9 cellular contexts compared by ENCODE assay signal in the genomic region with DNA sequence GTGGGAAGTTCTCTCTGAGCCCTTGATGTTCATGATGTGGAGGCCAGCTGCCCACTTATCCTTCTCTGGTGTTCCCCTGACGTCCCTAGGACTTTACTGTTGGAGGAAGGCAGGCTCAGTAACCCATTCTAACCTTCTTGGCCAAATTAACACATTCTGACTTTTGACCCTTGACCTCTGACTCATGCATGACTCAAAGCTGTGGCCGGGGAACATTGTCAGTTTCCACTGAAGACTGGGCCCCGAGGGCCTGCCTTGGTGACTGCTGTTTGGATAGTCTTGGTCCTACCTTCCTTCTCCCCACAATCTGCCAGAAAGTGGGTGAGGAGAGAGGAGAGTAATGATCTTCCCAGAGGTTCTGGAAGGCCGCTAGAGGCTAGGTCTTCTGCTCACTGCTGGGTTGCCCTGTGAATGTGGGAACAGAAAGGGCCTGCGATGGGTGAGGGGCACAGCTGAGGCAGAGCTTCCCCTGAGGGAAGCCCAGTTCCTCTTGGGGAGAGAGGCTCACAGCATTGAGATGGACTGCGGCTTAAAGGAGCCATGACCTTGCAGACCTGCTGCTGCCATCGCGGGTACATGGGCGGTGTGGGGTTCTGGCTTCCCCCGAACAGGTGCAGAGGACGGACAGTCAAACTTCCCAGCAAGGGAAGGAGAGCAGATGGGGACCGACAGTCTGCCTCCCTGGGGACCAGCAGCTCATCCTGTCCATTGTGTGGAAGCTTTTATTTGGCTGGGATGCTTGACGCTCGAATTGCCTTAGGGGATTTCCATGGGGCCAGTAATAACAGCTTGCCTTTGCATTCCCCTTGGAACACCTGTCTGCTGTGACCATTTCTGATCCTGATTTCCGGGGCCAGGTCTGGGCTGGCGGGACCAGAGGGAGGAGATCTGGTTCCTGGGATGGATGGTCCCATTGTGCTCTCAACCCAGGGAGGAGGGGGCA. TPM values are rescaled to one million over a fixed set of nuclear protein-coding genes. Genes with fewer than 3 reads are reported as not detected.
DNase-seq lines count a peak whose midpoint lies in the region; ATAC-seq, FAIRE-seq and TF ChIP-seq lines count a peak whose summit lies in the region.
"Had no signal": no experiment of that assay in that cellular context is flagged by ENCODE, and none has a peak within 500 bp of the region (broad histone marks: within the 10 kb centered on the region; RNA-seq: fewer than 3 reads in every experiment).

No MANE protein-coding gene starts in this region.

- ATAC-seq in activated T-helper 17 cell treated with anti-CD3 and anti-CD28 coated beads, Interleukin-2, amount 50 U/mL, for 72 hours (replicated peaks): peak; percentile 74
- ATAC-seq in gastrocnemius medialis (no peak), GM21723 (IDR thresholded peaks at IDR 0.05; ENCODE audit: unreplicated experiment) (no peak)

- no peak for TF ChIP-seq POLR2A in GM12892 (IDR thresholded peaks at IDR 0.05; ENCODE audit: low read depth, low read length)
- TF ChIP-seq POLR2A in gastrocnemius medialis (IDR thresholded peaks at IDR 0.05): no peak

- in situ Hi-C loops in gastrocnemius medialis (cut with MboI; ENCODE audit: low sequenced_read_pairs in 4 of 4): no loop called here

- H3K4me1 ChIP-seq in gastrocnemius medialis: no peaks in the 10 kb centered on the region

- no peaks in the 10 kb centered on the region for H3K27me3 Mint-ChIP-seq in activated T-helper 17 cell treated with anti-CD3 and anti-CD28 coated beads, Interleukin-2, amount 50 U/mL, for 72 hours
- no peaks in the 10 kb centered on the region for H3K27me3 Mint-ChIP-seq in neural crest cell (ENCODE audit: low read depth)

- no peaks in the 10 kb centered on the region for H3K4me1 Mint-ChIP-seq in activated T-helper 17 cell treated with anti-CD3 and anti-CD28 coated beads, Interleukin-2, amount 50 U/mL, for 72 hours
- peaks cover 26% of the 10 kb centered on the region for H3K4me1 Mint-ChIP-seq in neural crest cell

- no peaks in the 10 kb centered on the region for H3K36me3 ChIP-seq in gastrocnemius medialis

- DNase-seq in NCI-H2171 treated with DMSO at 0.1 percent for 48 hours (lab: John Stamatoyannopoulos, UW) (peak; percentile 71), NCI-H2171 (lab: John Stamatoyannopoulos, UW) (no peak), NCI-H1694 treated with DMSO at 0.1 percent for 48 hours (lab: John Stamatoyannopoulos, UW) (peak; percentile 23), neural crest cell (ENCODE audit: low read depth, low spot score) (peak; percentile 11), GM12892 (ENCODE audit: insufficient read length) (no peak), gastrocnemius medialis (no peak)
- DNase-seq: left cardiac atrium had no signal

- H3K9me3 ChIP-seq in gastrocnemius medialis: no peaks in the 10 kb centered on the region

- no peak overlapping the region for H3K4me3 ChIP-seq in gastrocnemius medialis

- peak overlapping the region; percentile 25 for H3K27ac Mint-ChIP-seq in activated T-helper 17 cell treated with anti-CD3 and anti-CD28 coated beads, Interleukin-2, amount 50 U/mL, for 72 hours
- H3K27ac Mint-ChIP-seq in neural crest cell (ENCODE audit: unreplicated experiment): peak overlapping the region; percentile 91

- FAIRE-seq in GM12892 (lab: Jason Lieb, UNC): no peak

- intact Hi-C loops in gastrocnemius medialis (cut with DNase I; ENCODE audit: low total_unique reads): no loop called here

- H3K27me3 ChIP-seq in gastrocnemius medialis: no peaks in the 10 kb centered on the region

- H3K4me3 Mint-ChIP-seq in activated T-helper 17 cell treated with anti-CD3 and anti-CD28 coated beads, Interleukin-2, amount 50 U/mL, for 72 hours: no peak overlapping the region
- H3K4me3 Mint-ChIP-seq in neural crest cell: peak overlapping the region; percentile 31

- H3K36me3 Mint-ChIP-seq in activated T-helper 17 cell treated with anti-CD3 and anti-CD28 coated beads, Interleukin-2, amount 50 U/mL, for 72 hours (ENCODE audit: low read depth): no peaks in the 10 kb centered on the region
- no peaks in the 10 kb centered on the region for H3K36me3 Mint-ChIP-seq in neural crest cell (ENCODE audit: low read depth)

- TF ChIP-seq CTCF in neural crest cell (conservative IDR thresholded peaks at IDR 0.05) (no peak), gastrocnemius medialis (IDR thresholded peaks at IDR 0.05 in 4 of 5, conservative IDR thresholded peaks at IDR 0.05 in 1 of 5) (no peak)

- H3K27ac ChIP-seq in gastrocnemius medialis: no peak overlapping the region

- no peaks in the 10 kb centered on the region for H3K9me3 Mint-ChIP-seq in activated T-helper 17 cell treated with anti-CD3 and anti-CD28 coated beads, Interleukin-2, amount 50 U/mL, for 72 hours
- no peaks in the 10 kb centered on the region for H3K9me3 Mint-ChIP-seq in neural crest cell

RNA-seq across cellular contexts. Expression of a gene that starts 43.8 kb away (rescaled TPM):
- under 1 TPM; 0.06 to 0.19 TPM for total RNA-seq in activated T-helper 17 cell treated with anti-CD3 and anti-CD28 coated beads, Interleukin-2, amount 50 U/mL, for 72 hours
- total RNA-seq in neural crest cell (0.19 and 0.30 TPM in 2 replicates), gastrocnemius medialis (under 1 TPM in 1 of 4 donors, not detected in 3; 0.10 TPM)
- 0.28 TPM for polyA plus RNA-seq in GM12892 (2012; ENCODE audit: missing spikeins)

Comparison
In these comparisons a context has a peak if more than half of its experiments do, and no peak if none do; other contexts are left out.
1. DNase-seq: peak in NCI-H2171 treated with DMSO at 0.1 percent for 48 hours (single experiment), NCI-H1694 treated with DMSO at 0.1 percent for 48 hours (single experiment) and neural crest cell (single experiment); none in NCI-H2171 (single experiment), GM12892 (single experiment) and gastrocnemius medialis (0 of 2).